17 cellular contexts compared by ENCODE assay signal in the genomic region with DNA sequence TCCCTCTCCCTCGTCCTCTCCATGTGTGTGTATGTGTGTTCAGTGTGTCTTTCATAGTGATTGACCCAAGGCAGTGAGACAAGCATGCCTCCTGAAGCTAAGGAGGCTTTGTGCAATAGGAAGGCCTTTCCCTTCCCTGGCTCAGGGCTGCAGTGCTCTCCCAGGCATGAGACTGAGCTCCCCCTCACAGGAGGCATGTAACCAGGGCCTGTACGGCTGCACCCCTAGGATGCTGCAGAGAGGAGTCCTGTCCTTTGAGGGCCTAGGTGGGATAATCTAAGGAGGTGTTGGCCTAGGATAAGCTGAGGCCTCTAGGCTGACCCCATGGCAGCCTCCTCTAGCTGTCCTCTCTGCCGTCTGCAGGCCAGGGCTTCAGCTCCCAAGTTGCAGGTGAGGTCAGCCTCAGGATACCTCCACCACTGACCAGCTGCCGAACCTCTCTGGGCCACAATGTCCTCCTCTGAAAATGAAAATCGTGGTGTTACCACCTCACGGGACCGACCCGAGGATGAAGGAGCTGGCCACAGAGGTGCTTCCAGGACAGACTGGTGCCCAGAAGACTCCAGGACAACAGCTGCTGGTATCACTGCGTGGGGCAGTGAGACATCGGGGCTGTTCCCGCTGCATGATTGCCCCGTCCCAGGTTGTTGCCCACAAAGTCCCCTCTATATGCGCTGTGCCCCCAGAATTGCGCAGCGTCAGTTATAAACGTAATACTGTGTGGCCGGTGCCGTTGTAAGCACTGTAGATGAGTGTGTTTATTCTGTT.
A peak's percentile ranks its signal among the peaks of the same experiment; 100 is the strongest.
DNase-seq lines count a peak whose midpoint lies in the region; ATAC-seq and TF ChIP-seq lines count a peak whose summit lies in the region.
"Had no signal": no experiment of that assay in that cellular context is flagged by ENCODE, and none has a peak within 500 bp of the region (broad histone marks: within the 10 kb centered on the region; RNA-seq: fewer than 3 reads in every experiment).

No MANE protein-coding gene starts in this region.

- H3K4me3 ChIP-seq in PC-9 (no peak overlapping the region), Karpas-422 (ENCODE audit: low read length) (no peak overlapping the region)
- H3K4me3 ChIP-seq: A549, HAP-1 had no signal

- intact Hi-C loops in PC-9 (cut with micrococcal nuclease; ENCODE audit: unreplicated experiment) = loop anchor here (2.0 kb wide), 1 partner anchor 137 kb away; no protein-coding TSS in a partner anchor

- no peaks in the 10 kb centered on the region for H3K4me1 ChIP-seq in PC-9 (replicated peaks; ENCODE audit: insufficient read depth)
- no peaks in the 10 kb centered on the region for H3K4me1 ChIP-seq in Karpas-422 (ENCODE audit: low read length)
- H3K4me1 ChIP-seq: HAP-1 had no signal

- peak overlapping the region; percentile 49 for H3K27ac Mint-ChIP-seq in T-helper 17 cell

- H3K27ac ChIP-seq in PC-9 = no peak overlapping the region
- no peak overlapping the region for H3K27ac ChIP-seq in Karpas-422 (ENCODE audit: low read length)
- H3K27ac ChIP-seq: A549 had no signal

- POLR2A ChIA-PET in PC-9 (lab: Charles Lee; ENCODE audit: unreplicated experiment) = no interaction called here

- H3K79me2 ChIP-seq in PC-9 (ENCODE audit: low read depth) = no peaks in the 10 kb centered on the region
- no peaks in the 10 kb centered on the region for H3K79me2 ChIP-seq in Karpas-422 (ENCODE audit: low read length)

- H3K4me3 Mint-ChIP-seq in T-helper 17 cell = peak overlapping the region; percentile 13

- peaks cover 9% of the 10 kb centered on the region for H3K36me3 Mint-ChIP-seq in T-helper 17 cell (ENCODE audit: low read depth)
- H3K36me3 Mint-ChIP-seq: CD4-positive, CD25-positive, alpha-beta regulatory T cell had no signal

- H3K27me3 ChIP-seq in PC-9 (ENCODE audit: insufficient read depth, low read depth) = peaks cover 43% of the 10 kb centered on the region
- no peaks in the 10 kb centered on the region for H3K27me3 ChIP-seq in Karpas-422 (ENCODE audit: low read length)

- peak; percentile 52 for DNase-seq in activated effector memory CD4-positive, alpha-beta T cell treated with anti-CD3 and anti-CD28 coated beads, Interleukin-2, amount 50 U/mL, for 16 hours
- DNase-seq in activated effector memory CD4-positive, alpha-beta T cell treated with Interleukin-2 at 50 U/mL for 16 hours = no peak
- DNase-seq in T-helper 17 cell (no peak), iPS-NIHi11 (ENCODE audit: low spot score) (peak; percentile 2), hepatic stellate cell (ENCODE audit: low spot score) (no peak), PC-9 (no peak), Karpas-422 (no peak)
- DNase-seq: Calu3, DMS79 treated with DMSO at 0.1 percent for 48 hours, NCI-H1105 treated with DMSO at 0.1 percent for 48 hours, NCI-H1930, NCI-H2171, NCI-H510A treated with DMSO at 0.1 percent for 48 hours had no signal

- H3K27me3 Mint-ChIP-seq in T-helper 17 cell = peaks cover 82% of the 10 kb centered on the region

- CTCF ChIA-PET in PC-9 (lab: Charles Lee) = no interaction called here

- no peaks in the 10 kb centered on the region for H3F3A ChIP-seq in PC-9 (ENCODE audit: insufficient read depth, low read depth)

- H4K20me1 ChIP-seq in PC-9 (ENCODE audit: insufficient read depth) = no peaks in the 10 kb centered on the region
- no peaks in the 10 kb centered on the region for H4K20me1 ChIP-seq in Karpas-422 (ENCODE audit: insufficient read depth, low read depth, low read length)

- no peak for ATAC-seq in T-helper 17 cell
- ATAC-seq: HepG2 had no signal

- H3K4me2 ChIP-seq in PC-9 (no peak overlapping the region), Karpas-422 (ENCODE audit: low read depth, low read length, poor library complexity, severe bottlenecking) (no peak overlapping the region)

- H3K9ac ChIP-seq in Karpas-422 (ENCODE audit: low read length) = no peak overlapping the region

- no peak for TF ChIP-seq CTCF in PC-9 (conservative IDR thresholded peaks at IDR 0.05)

- no peaks in the 10 kb centered on the region for H3K9me3 ChIP-seq in T-helper 17 cell (ENCODE audit: control insufficient read depth, low read length, poor library complexity, severe bottlenecking)
- H3K9me3 ChIP-seq in PC-9 (ENCODE audit: insufficient read depth, low read depth) = no peaks in the 10 kb centered on the region
- no peaks in the 10 kb centered on the region for H3K9me3 ChIP-seq in Karpas-422 (ENCODE audit: low read length)
- H3K9me3 ChIP-seq: HAP-1 had no signal

- H2AFZ ChIP-seq in PC-9 (no peak overlapping the region), Karpas-422 (ENCODE audit: low read length) (no peak overlapping the region)

- peaks cover 12% of the 10 kb centered on the region for H3K4me1 Mint-ChIP-seq in T-helper 17 cell

- no TSS peak for BruUV-seq in PC-9 (replicated peaks; lab: Mats Ljungman, UMichigan)

- no peaks in the 10 kb centered on the region for H3K36me3 ChIP-seq in PC-9 (ENCODE audit: low read depth)
- H3K36me3 ChIP-seq in Karpas-422 (ENCODE audit: insufficient read depth, low read length) = no peaks in the 10 kb centered on the region
- H3K36me3 ChIP-seq: HAP-1 had no signal

- H3K9me2 ChIP-seq in PC-9 (ENCODE audit: insufficient read depth) (no peaks in the 10 kb centered on the region), Karpas-422 (replicated peaks; ENCODE audit: insufficient read depth, low read length) (no peaks in the 10 kb centered on the region)

Comparison
In these comparisons a context has a peak if more than half of its experiments do, and no peak if none do; other contexts are left out.
1. DNase-seq: peak in activated effector memory CD4-positive, alpha-beta T cell treated with anti-CD3 and anti-CD28 coated beads, Interleukin-2, amount 50 U/mL, for 16 hours (single experiment) and iPS-NIHi11 (single experiment); none in activated effector memory CD4-positive, alpha-beta T cell treated with Interleukin-2 at 50 U/mL for 16 hours (single experiment), T-helper 17 cell (0 of 3), hepatic stellate cell (single experiment), PC-9 (0 of 2) and Karpas-422 (single experiment).